ENCODE assay signal across 27 cellular contexts in genomic region chr2:198950813-198951212, GRCh38.
"Had no signal": no experiment of that assay in that cellular context is flagged by ENCODE, and none has a peak within 500 bp of the region (broad histone marks: within the 10 kb centered on the region; RNA-seq: fewer than 3 reads in every experiment).

No MANE protein-coding gene starts in this region.

- H3K4me1 ChIP-seq: colonic mucosa, esophagus squamous epithelium, gastrocnemius medialis, heart right ventricle, left lung, lower lobe of right lung had no signal

- H3K4me3 Mint-ChIP-seq: dendritic cell treated with granulocyte-macrophage colony-stimulating factor and Interleukin-4, amounts not matched to agents 40 ng/mL and 50 ng/mL, for 4 days; effector memory CD8-positive, alpha-beta T cell; endodermal cell; immature natural killer cell; mesothelial cell of epicardium; naive thymus-derived CD4-positive, alpha-beta T cell had no signal

- DNase-seq: colonic mucosa; cortex of kidney; effector CD8-positive, alpha-beta T cell; effector memory CD8-positive, alpha-beta T cell; endodermal cell; erythroblast; esophagus squamous epithelium; foreskin fibroblast; foreskin melanocyte; gastrocnemius medialis; glutamatergic neuron; head of caudate nucleus; heart right ventricle; hippocampal formation; immature natural killer cell; islet precursor cell; kidney; kidney glomerular epithelial cell; left lung; left ventricle myocardium superior; lower lobe of right lung; mesenchymal stem cell; naive thymus-derived CD4-positive, alpha-beta T cell had no signal

- H3K27me3 ChIP-seq: colonic mucosa, esophagus squamous epithelium, gastrocnemius medialis, heart right ventricle, left lung had no signal

- H3K9me3 Mint-ChIP-seq: endodermal cell, mesothelial cell of epicardium had no signal

- H3K27ac Mint-ChIP-seq: dendritic cell treated with granulocyte-macrophage colony-stimulating factor and Interleukin-4, amounts not matched to agents 40 ng/mL and 50 ng/mL, for 4 days; effector memory CD8-positive, alpha-beta T cell; endodermal cell; immature natural killer cell; mesothelial cell of epicardium; naive thymus-derived CD4-positive, alpha-beta T cell had no signal

- H3K4me1 Mint-ChIP-seq: immature natural killer cell, mesothelial cell of epicardium had no signal

- H3K27me3 Mint-ChIP-seq: dendritic cell treated with granulocyte-macrophage colony-stimulating factor and Interleukin-4, amounts not matched to agents 40 ng/mL and 50 ng/mL, for 4 days; effector memory CD8-positive, alpha-beta T cell; naive thymus-derived CD4-positive, alpha-beta T cell had no signal

- ATAC-seq: effector memory CD8-positive, alpha-beta T cell; esophagus mucosa; gastrocnemius medialis; heart right ventricle; left lung; left ventricle myocardium superior; lower lobe of right lung; naive thymus-derived CD4-positive, alpha-beta T cell had no signal

- H3K27ac ChIP-seq: colonic mucosa, epithelial cell of prostate, esophagus squamous epithelium, gastrocnemius medialis, heart right ventricle, left lung, lower lobe of right lung had no signal

- H3K9me3 ChIP-seq: colonic mucosa, esophagus squamous epithelium, gastrocnemius medialis, heart right ventricle, left lung, lower lobe of right lung had no signal

- H3K4me3 ChIP-seq: colonic mucosa, esophagus squamous epithelium, gastrocnemius medialis, heart right ventricle, left lung, lower lobe of right lung had no signal

- H3K36me3 ChIP-seq: colonic mucosa, esophagus squamous epithelium, gastrocnemius medialis, heart right ventricle, left lung, lower lobe of right lung had no signal

- H3K36me3 Mint-ChIP-seq: immature natural killer cell; mesothelial cell of epicardium; naive thymus-derived CD4-positive, alpha-beta T cell had no signal
